Comparison of ENCODE assay signal across 24 cellular contexts in genomic region chr2:100021798-100022197, GRCh38.
"Had no signal": no experiment of that assay in that cellular context is flagged by ENCODE, and none has a peak within 500 bp of the region (broad histone marks: within the 10 kb centered on the region; RNA-seq: fewer than 3 reads in every experiment).

No MANE protein-coding gene starts in this region.

- H3K9me3 ChIP-seq: left ventricle myocardium inferior, lower lobe of right lung, pancreas, prostate gland, right lobe of liver, tibial artery, upper lobe of left lung, uterus had no signal

- H3K36me3 ChIP-seq: left ventricle myocardium inferior, lower lobe of right lung, neural progenitor cell, pancreas, prostate gland, right lobe of liver, tibial artery, upper lobe of left lung, uterus had no signal

- ATAC-seq: left cardiac atrium; lower lobe of right lung; natural killer cell treated with Interleukin-12 subunit alpha and Interleukin-12 subunit beta and Interleukin-15 and Interleukin-18, amount 100 ng/mL, for 72 hours; pancreas; right lobe of liver; stimulated activated effector memory CD8-positive, alpha-beta T cell treated with anti-CD3 and anti-CD28 coated beads, Interleukin-12 subunit alpha, Interleukin-12 subunit beta, amount 100 ng/mL, for 72 hours had no signal

- H3K36me3 Mint-ChIP-seq: mesothelial cell of epicardium; natural killer cell treated with Interleukin-12 subunit alpha and Interleukin-12 subunit beta and Interleukin-15 and Interleukin-18, amount 100 ng/mL, for 72 hours; neural progenitor cell; stimulated activated effector memory CD8-positive, alpha-beta T cell treated with anti-CD3 and anti-CD28 coated beads, Interleukin-12 subunit alpha, Interleukin-12 subunit beta, amount 100 ng/mL, for 72 hours had no signal

- H3K27ac ChIP-seq: dorsolateral prefrontal cortex, hepatocyte, left ventricle myocardium inferior, lower lobe of right lung, neural progenitor cell, pancreas, prostate gland, right lobe of liver, tibial artery, upper lobe of left lung, uterus had no signal

- H3K27ac Mint-ChIP-seq: mesothelial cell of epicardium; natural killer cell treated with Interleukin-12 subunit alpha and Interleukin-12 subunit beta and Interleukin-15 and Interleukin-18, amount 100 ng/mL, for 72 hours; neural progenitor cell; stimulated activated effector memory CD8-positive, alpha-beta T cell treated with anti-CD3 and anti-CD28 coated beads, Interleukin-12 subunit alpha, Interleukin-12 subunit beta, amount 100 ng/mL, for 72 hours; stimulated activated naive CD8-positive, alpha-beta T cell treated with anti-CD3 and anti-CD28 coated beads, Interleukin-15, Interleukin-2, amounts not matched to agents 100 ng/mL and 50 ng/mL, for 24 hours had no signal

- FAIRE-seq: kidney, pancreas had no signal

- H3K9ac ChIP-seq: neural progenitor cell had no signal

- H3K27me3 ChIP-seq: dorsolateral prefrontal cortex, hepatocyte, neural progenitor cell, pancreas, right lobe of liver, tibial artery, upper lobe of left lung, uterus had no signal

- DNase-seq: dorsolateral prefrontal cortex; effector CD8-positive, alpha-beta T cell; foreskin melanocyte; head of caudate nucleus; kidney; left cardiac atrium; left ventricle myocardium inferior; lower lobe of right lung; nucleus accumbens; pancreas; right lobe of liver; stimulated activated CD4-positive, alpha-beta T cell treated with anti-CD3 and anti-CD28 coated beads, Interleukin-4, amount 100 ng/mL, for 1 hour; stimulated activated CD8-positive, alpha-beta memory T cell treated with anti-CD3 and anti-CD28 coated beads, Interleukin-4, amount 100 ng/mL, for 48 hours; tibial artery; upper lobe of left lung; uterus had no signal

- H3K9me3 Mint-ChIP-seq: natural killer cell treated with Interleukin-12 subunit alpha and Interleukin-12 subunit beta and Interleukin-15 and Interleukin-18, amount 100 ng/mL, for 72 hours; stimulated activated naive CD8-positive, alpha-beta T cell treated with anti-CD3 and anti-CD28 coated beads, Interleukin-15, Interleukin-2, amounts not matched to agents 100 ng/mL and 50 ng/mL, for 24 hours had no signal

- H3K4me1 Mint-ChIP-seq: mesothelial cell of epicardium; neural progenitor cell; stimulated activated effector memory CD8-positive, alpha-beta T cell treated with anti-CD3 and anti-CD28 coated beads, Interleukin-12 subunit alpha, Interleukin-12 subunit beta, amount 100 ng/mL, for 72 hours had no signal

- H3K27me3 Mint-ChIP-seq: memory B cell; stimulated activated naive CD8-positive, alpha-beta T cell treated with anti-CD3 and anti-CD28 coated beads, Interleukin-15, Interleukin-2, amounts not matched to agents 100 ng/mL and 50 ng/mL, for 24 hours had no signal

- H3K4me1 ChIP-seq: left ventricle myocardium inferior, lower lobe of right lung, neural progenitor cell, pancreas, prostate gland, right lobe of liver, upper lobe of left lung, uterus had no signal

- H3K4me3 Mint-ChIP-seq: memory B cell; mesothelial cell of epicardium; natural killer cell treated with Interleukin-12 subunit alpha and Interleukin-12 subunit beta and Interleukin-15 and Interleukin-18, amount 100 ng/mL, for 72 hours; neural progenitor cell; stimulated activated effector memory CD8-positive, alpha-beta T cell treated with anti-CD3 and anti-CD28 coated beads, Interleukin-12 subunit alpha, Interleukin-12 subunit beta, amount 100 ng/mL, for 72 hours; stimulated activated naive CD8-positive, alpha-beta T cell treated with anti-CD3 and anti-CD28 coated beads, Interleukin-15, Interleukin-2, amounts not matched to agents 100 ng/mL and 50 ng/mL, for 24 hours had no signal

- H3K4me2 ChIP-seq: hepatocyte, neural progenitor cell had no signal

- H2AFZ ChIP-seq: hepatocyte, neural progenitor cell had no signal

- H3K4me3 ChIP-seq: dorsolateral prefrontal cortex, hepatocyte, left ventricle myocardium inferior, lower lobe of right lung, neural progenitor cell, pancreas, prostate gland, right lobe of liver, tibial artery, upper lobe of left lung, uterus had no signal
